Comparison of ENCODE assay signal across 7 cellular contexts in the genomic region with DNA sequence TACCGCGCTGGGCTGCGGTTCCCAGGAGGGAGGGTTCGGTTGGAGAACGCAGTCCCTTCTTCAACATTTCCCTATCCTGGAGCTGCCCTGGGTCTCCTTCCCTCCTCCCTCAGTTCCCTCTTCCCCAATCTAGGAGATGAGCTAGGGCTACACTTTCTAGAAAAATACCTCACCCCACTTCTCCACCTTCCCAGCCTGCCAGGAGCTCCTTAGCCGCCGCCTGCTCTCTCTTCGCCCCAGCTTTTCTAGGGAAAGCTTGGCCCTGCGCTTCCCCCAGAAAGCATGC. TPM values are rescaled to one million over a fixed set of nuclear protein-coding genes. Genes with fewer than 3 reads are reported as not detected.
DNase-seq lines count a peak whose midpoint lies in the region; ATAC-seq and TF ChIP-seq lines count a peak whose summit lies in the region.

No MANE protein-coding gene starts in this region.

- H3K4me1 Mint-ChIP-seq in immature natural killer cell: peaks cover 52 to 63% of the 10 kb centered on the region in 2 donors

- DNase-seq in immature natural killer cell: no peak
- DNase-seq in stomach: no peak
- DNase-seq in central memory CD4-positive, alpha-beta T cell: no peak
- no peak for DNase-seq in MV-4-11 (lab: John Stamatoyannopoulos, UW)

- no peaks in the 10 kb centered on the region for H3K9me3 ChIP-seq in HUES6 (ENCODE audit: control insufficient read depth, insufficient read depth, low read depth, low read length)
- no peaks in the 10 kb centered on the region for H3K9me3 ChIP-seq in stomach

- H3K36me3 ChIP-seq in HUES6 (ENCODE audit: control insufficient read depth, insufficient read depth, low read length) (peaks cover 19% of the 10 kb centered on the region), stomach (peaks cover 6 to 20% (median 19%) of the 10 kb centered on the region in 4 donors)

- TF ChIP-seq POLR2A in stomach (IDR thresholded peaks at IDR 0.05): no peak

- peaks cover 25% of the 10 kb centered on the region; the same call in 1 of the 2 replicates for H3K27me3 ChIP-seq in HUES6 (ENCODE audit: control insufficient read depth, insufficient read depth, low read length)
- H3K27me3 ChIP-seq in stomach: peaks cover 0 to 51% (median 28%) of the 10 kb centered on the region in 3 donors

- H3K4me3 ChIP-seq in HUES6 (ENCODE audit: low read depth, low read length): peak overlapping the region; percentile 93
- H3K4me3 ChIP-seq in stomach: peak overlapping the region; percentile 67 to 81 (median 76)

- no peak for TF ChIP-seq EP300 in stomach (IDR thresholded peaks at IDR 0.05)

- no peak for TF ChIP-seq CTCF in stomach (IDR thresholded peaks at IDR 0.05)

- H3K27ac ChIP-seq in HUES6 (ENCODE audit: low read depth, low read length) (peak overlapping the region; percentile 62; the same call in 1 of the 2 replicates), angular gyrus (ENCODE audit: low read depth, low read length) (peak overlapping the region; percentile 97), stomach (peak overlapping the region; percentile 85 to 94 (median 91))

- peak overlapping the region; percentile 96 to 98 (median 97) for H3K4me3 Mint-ChIP-seq in immature natural killer cell

- no peak for ATAC-seq in GM19395 (IDR thresholded peaks at IDR 0.05; ENCODE audit: unreplicated experiment)

- H3K27ac Mint-ChIP-seq in immature natural killer cell: peak overlapping the region; percentile 17 to 94 (median 83)

- H3K9ac ChIP-seq in HUES6 (ENCODE audit: low read length): peak overlapping the region; percentile 83

- intact Hi-C loops in stomach (cut with DNase I; ENCODE audit: low total_unique reads): no loop called here

- peaks cover 15 to 28% (median 18%) of the 10 kb centered on the region in 3 donors for H3K36me3 Mint-ChIP-seq in immature natural killer cell

- H3K4me1 ChIP-seq in HUES6 (ENCODE audit: control insufficient read depth, insufficient read depth, low read length): peaks cover 20% of the 10 kb centered on the region; the same call in 1 of the 2 replicates
- peaks cover 0 to 67% (median 55%) of the 10 kb centered on the region in 4 donors for H3K4me1 ChIP-seq in stomach

- H3K9me3 Mint-ChIP-seq in immature natural killer cell: peaks cover 0 to 3% (median 0%) of the 10 kb centered on the region in 6 donors

- H3K27me3 Mint-ChIP-seq in immature natural killer cell (ENCODE audit: low read depth in 3 of 3): peaks cover 13 to 27% (median 22%) of the 10 kb centered on the region in 3 donors

- WGBS in stomach, 5 donors: 0 to 3% (median 1%) methylated on average over 9 of the region's 9 CpGs

RNA-seq across cellular contexts. Expression of a gene that starts 0.5 kb away (rescaled TPM):
- polyA plus RNA-seq in immature natural killer cell (10 to 100 TPM in 2 of 3 donors, 1 to 10 TPM in 1; 8.7 to 34.2 (median 23.9) TPM), stomach (10 to 100 TPM; 12.2 to 21.3 (median 21.0) TPM)
- total RNA-seq in stomach: 100 to 1,000 TPM in 3 of 5 donors, 10 to 100 TPM in 2; 44.9 to 268 (median 111) TPM
